In the genomic region with DNA sequence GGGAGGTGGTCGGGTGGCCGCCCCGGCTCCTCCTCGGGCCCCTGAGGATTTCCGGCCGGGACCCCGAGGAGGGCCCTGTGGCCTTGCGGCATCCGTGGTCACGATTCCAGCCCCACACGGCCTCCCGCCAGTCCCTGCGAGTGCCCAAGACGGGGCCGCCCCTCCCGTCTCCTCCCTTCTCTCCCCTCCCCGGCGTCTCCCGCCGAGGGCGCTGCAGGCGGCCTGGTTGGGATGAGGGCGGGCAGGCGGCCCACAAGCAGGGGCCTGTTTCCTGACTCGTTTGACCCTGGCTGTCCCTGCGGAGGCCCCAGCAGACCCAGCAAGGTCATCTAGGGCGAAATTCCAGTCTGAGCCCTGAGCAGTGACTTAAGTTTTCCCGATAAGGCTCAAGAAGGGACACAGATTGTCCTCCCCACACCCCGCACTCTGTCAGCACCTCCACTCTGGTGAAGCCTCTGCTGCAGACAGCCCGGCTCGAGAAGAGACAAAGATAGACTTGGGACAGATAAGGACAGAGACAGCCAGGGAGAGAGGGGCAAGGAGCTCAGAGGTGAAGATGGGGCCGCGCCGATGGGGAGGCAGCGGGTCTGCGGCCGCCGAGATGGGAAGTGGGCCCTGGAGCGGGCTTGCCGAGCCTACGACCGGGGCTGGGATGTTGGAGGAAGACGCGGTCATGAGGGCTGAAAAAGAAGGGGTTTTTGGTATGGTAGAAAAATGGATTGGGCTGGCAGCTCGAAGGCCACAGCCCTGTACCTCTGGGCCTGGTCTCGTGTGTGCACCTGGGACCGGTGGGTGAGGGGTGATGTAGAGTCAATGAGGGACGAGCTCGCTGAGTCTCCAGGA, we compare ENCODE assay signal across 1 cellular context.
TF ChIP-seq lines count a peak whose summit lies in the region.

No MANE protein-coding gene starts in this region.

TF ChIP-seq in SK-N-SH, 30 proteins besides CTCF, POLR2A, EP300 and RAD21 (continued from another document):
- TF ChIP-seq, protein P1, sequence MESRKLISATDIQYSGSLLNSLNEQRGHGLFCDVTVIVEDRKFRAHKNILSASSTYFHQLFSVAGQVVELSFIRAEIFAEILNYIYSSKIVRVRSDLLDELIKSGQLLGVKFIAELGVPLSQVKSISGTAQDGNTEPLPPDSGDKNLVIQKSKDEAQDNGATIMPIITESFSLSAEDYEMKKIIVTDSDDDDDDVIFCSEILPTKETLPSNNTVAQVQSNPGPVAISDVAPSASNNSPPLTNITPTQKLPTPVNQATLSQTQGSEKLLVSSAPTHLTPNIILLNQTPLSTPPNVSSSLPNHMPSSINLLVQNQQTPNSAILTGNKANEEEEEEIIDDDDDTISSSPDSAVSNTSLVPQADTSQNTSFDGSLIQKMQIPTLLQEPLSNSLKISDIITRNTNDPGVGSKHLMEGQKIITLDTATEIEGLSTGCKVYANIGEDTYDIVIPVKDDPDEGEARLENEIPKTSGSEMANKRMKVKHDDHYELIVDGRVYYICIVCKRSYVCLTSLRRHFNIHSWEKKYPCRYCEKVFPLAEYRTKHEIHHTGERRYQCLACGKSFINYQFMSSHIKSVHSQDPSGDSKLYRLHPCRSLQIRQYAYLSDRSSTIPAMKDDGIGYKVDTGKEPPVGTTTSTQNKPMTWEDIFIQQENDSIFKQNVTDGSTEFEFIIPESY (IDR thresholded peaks at IDR 0.05; ENCODE audit: borderline replicate concordance, low read depth), result no peak
- TF ChIP-seq RCOR1 (IDR thresholded peaks at IDR 0.05; ENCODE audit: low read length) (no peak; the same call in 1 of the 2 replicates), EZH2phosphoT487 (IDR thresholded peaks at IDR 0.05; ENCODE audit: borderline replicate concordance, low read depth) (no peak), YY1 (IDR thresholded peaks at IDR 0.05; ENCODE audit: low read depth) (no peak), POLR2AphosphoS5 (IDR thresholded peaks at IDR 0.05; ENCODE audit: low read depth, low read length) (0 out of 2 replicates have a peak, but pooled peaks have one; percentile 13), ELF1 (IDR thresholded peaks at IDR 0.05) (no peak), JUND (IDR thresholded peaks at IDR 0.05) (no peak), NRF1 (IDR thresholded peaks at IDR 0.05; ENCODE audit: low read depth, low read length) (no peak), RXRA (IDR thresholded peaks at IDR 0.05; ENCODE audit: borderline replicate concordance, low read depth) (peak; percentile 64; the same call in 1 of the 2 replicates), GATA2 (CRISPR knock-in tag; IDR thresholded peaks at IDR 0.05) (peak; percentile 43; the same call in 1 of the 2 replicates), RFX5 (IDR thresholded peaks at IDR 0.05; ENCODE audit: low read length) (no peak), TEAD4 (IDR thresholded peaks at IDR 0.05; ENCODE audit: borderline replicate concordance, insufficient read depth) (no peak), FOSL2 (IDR thresholded peaks at IDR 0.05; ENCODE audit: borderline replicate concordance, low read depth) (no peak), SIN3A (IDR thresholded peaks at IDR 0.05; ENCODE audit: borderline replicate concordance, low read depth, low read length) (no peak), GABPA (IDR thresholded peaks at IDR 0.05; ENCODE audit: low read depth) (no peak), CHD2 (IDR thresholded peaks at IDR 0.05; ENCODE audit: low read length, partially characterized antibody) (no peak), FOXM1 (IDR thresholded peaks at IDR 0.05; ENCODE audit: low read depth) (no peak)
- TF ChIP-seq, protein P2, sequence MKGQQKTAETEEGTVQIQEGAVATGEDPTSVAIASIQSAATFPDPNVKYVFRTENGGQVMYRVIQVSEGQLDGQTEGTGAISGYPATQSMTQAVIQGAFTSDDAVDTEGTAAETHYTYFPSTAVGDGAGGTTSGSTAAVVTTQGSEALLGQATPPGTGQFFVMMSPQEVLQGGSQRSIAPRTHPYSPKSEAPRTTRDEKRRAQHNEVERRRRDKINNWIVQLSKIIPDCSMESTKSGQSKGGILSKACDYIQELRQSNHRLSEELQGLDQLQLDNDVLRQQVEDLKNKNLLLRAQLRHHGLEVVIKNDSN (IDR thresholded peaks at IDR 0.05; ENCODE audit: borderline replicate concordance, low read depth), result no peak
- TF ChIP-seq, protein P3, sequence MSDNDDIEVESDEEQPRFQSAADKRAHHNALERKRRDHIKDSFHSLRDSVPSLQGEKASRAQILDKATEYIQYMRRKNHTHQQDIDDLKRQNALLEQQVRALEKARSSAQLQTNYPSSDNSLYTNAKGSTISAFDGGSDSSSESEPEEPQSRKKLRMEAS (IDR thresholded peaks at IDR 0.05; ENCODE audit: low read depth), result no peak; the same call in 1 of the 2 replicates
- TF ChIP-seq, protein P4, sequence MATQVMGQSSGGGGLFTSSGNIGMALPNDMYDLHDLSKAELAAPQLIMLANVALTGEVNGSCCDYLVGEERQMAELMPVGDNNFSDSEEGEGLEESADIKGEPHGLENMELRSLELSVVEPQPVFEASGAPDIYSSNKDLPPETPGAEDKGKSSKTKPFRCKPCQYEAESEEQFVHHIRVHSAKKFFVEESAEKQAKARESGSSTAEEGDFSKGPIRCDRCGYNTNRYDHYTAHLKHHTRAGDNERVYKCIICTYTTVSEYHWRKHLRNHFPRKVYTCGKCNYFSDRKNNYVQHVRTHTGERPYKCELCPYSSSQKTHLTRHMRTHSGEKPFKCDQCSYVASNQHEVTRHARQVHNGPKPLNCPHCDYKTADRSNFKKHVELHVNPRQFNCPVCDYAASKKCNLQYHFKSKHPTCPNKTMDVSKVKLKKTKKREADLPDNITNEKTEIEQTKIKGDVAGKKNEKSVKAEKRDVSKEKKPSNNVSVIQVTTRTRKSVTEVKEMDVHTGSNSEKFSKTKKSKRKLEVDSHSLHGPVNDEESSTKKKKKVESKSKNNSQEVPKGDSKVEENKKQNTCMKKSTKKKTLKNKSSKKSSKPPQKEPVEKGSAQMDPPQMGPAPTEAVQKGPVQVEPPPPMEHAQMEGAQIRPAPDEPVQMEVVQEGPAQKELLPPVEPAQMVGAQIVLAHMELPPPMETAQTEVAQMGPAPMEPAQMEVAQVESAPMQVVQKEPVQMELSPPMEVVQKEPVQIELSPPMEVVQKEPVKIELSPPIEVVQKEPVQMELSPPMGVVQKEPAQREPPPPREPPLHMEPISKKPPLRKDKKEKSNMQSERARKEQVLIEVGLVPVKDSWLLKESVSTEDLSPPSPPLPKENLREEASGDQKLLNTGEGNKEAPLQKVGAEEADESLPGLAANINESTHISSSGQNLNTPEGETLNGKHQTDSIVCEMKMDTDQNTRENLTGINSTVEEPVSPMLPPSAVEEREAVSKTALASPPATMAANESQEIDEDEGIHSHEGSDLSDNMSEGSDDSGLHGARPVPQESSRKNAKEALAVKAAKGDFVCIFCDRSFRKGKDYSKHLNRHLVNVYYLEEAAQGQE (IDR thresholded peaks at IDR 0.05; ENCODE audit: low read depth, low read length), result no peak
